8 cellular contexts compared by ENCODE assay signal in genomic region chr22:41380993-41381328, GRCh38. TPM values are rescaled to one million over a fixed set of nuclear protein-coding genes. Genes with fewer than 3 reads are reported as not detected.
DNase-seq lines count a peak whose midpoint lies in the region; ATAC-seq and TF ChIP-seq lines count a peak whose summit lies in the region.

No MANE protein-coding gene starts in this region.

- peaks cover 20% of the 10 kb centered on the region for H3K4me1 Mint-ChIP-seq in activated T-cell treated with anti-CD3 and anti-CD28 coated beads, Interleukin-2, amount 50 U/mL, for 24 hours (ENCODE audit: low read depth)
- peaks cover 37% of the 10 kb centered on the region for H3K4me1 Mint-ChIP-seq in dendritic cell treated with granulocyte-macrophage colony-stimulating factor and Interleukin-4, amounts not matched to agents 40 ng/mL and 50 ng/mL, for 4 days (ENCODE audit: low read depth)

- H3K4me2 ChIP-seq in mesendoderm (ENCODE audit: low read length) = peak overlapping the region; percentile 88

- H3K4ac ChIP-seq in mesendoderm (ENCODE audit: low read depth, low read length) = no peak overlapping the region

- H4K5ac ChIP-seq in mesendoderm (ENCODE audit: low read length) = no peak overlapping the region

- no peaks in the 10 kb centered on the region for H3K36me3 Mint-ChIP-seq in activated T-cell treated with anti-CD3 and anti-CD28 coated beads, Interleukin-2, amount 50 U/mL, for 24 hours (ENCODE audit: low read depth)
- H3K36me3 Mint-ChIP-seq in dendritic cell treated with granulocyte-macrophage colony-stimulating factor and Interleukin-4, amounts not matched to agents 40 ng/mL and 50 ng/mL, for 4 days (ENCODE audit: low read depth) = peaks cover 6% of the 10 kb centered on the region

- ATAC-seq in HG02759 (IDR thresholded peaks at IDR 0.05; ENCODE audit: unreplicated experiment) (peak; percentile 14), upper lobe of right lung (peak; percentile 70)

- no peak overlapping the region for H2AK5ac ChIP-seq in mesendoderm (ENCODE audit: low read length)

- H3K9ac ChIP-seq in mesendoderm (ENCODE audit: low read length) = peak overlapping the region; percentile 75

- H3K56ac ChIP-seq in mesendoderm (ENCODE audit: low read length) = peak overlapping the region; percentile 87

- WGBS in mesendoderm (ENCODE audit: extremely low coverage, insufficient coverage, low lambda C conversion rate) = no CpG with 5 or more reads among the region's 22 CpGs

- H2BK15ac ChIP-seq in mesendoderm (replicated peaks; ENCODE audit: low read depth) = no peak overlapping the region

- peak overlapping the region; percentile 83 for H3K4me3 Mint-ChIP-seq in activated T-cell treated with anti-CD3 and anti-CD28 coated beads, Interleukin-2, amount 50 U/mL, for 24 hours
- H3K4me3 Mint-ChIP-seq in dendritic cell treated with granulocyte-macrophage colony-stimulating factor and Interleukin-4, amounts not matched to agents 40 ng/mL and 50 ng/mL, for 4 days = peak overlapping the region; percentile 91

- H3K9me3 ChIP-seq in upper lobe of right lung = no peaks in the 10 kb centered on the region

- H3K27ac ChIP-seq in mesendoderm (ENCODE audit: low read depth, low read length) (no peak overlapping the region), upper lobe of right lung (peak overlapping the region; percentile 99)

- no peak for DNase-seq in activated T-cell treated with anti-CD3 and anti-CD28 coated beads, Interleukin-2, amount 50 U/mL, for 24 hours
- DNase-seq in activated T-cell treated with anti-CD3 and anti-CD28 coated beads, Interleukin-2, amount 50 U/mL, for 48 hours = no peak
- DNase-seq in NCI-H748 treated with DMSO at 0.1 percent for 48 hours (lab: John Stamatoyannopoulos, UW) = peak; percentile 61
- DNase-seq in mesendoderm = no peak
- no peak for DNase-seq in upper lobe of right lung
- no peak for DNase-seq in SHP77 treated with DMSO at 0.1 percent for 48 hours (lab: John Stamatoyannopoulos, UW)

- H3K27me3 ChIP-seq in mesendoderm (ENCODE audit: insufficient read depth, low read length, poor library complexity) = no peaks in the 10 kb centered on the region
- no peaks in the 10 kb centered on the region for H3K27me3 ChIP-seq in upper lobe of right lung

- no peaks in the 10 kb centered on the region for H3K79me2 ChIP-seq in mesendoderm (ENCODE audit: control insufficient read depth, insufficient read depth, low read length)

- no peak overlapping the region for H2BK120ac ChIP-seq in mesendoderm (ENCODE audit: low read depth, low read length)

- H3K79me1 ChIP-seq in mesendoderm (ENCODE audit: low read length) = no peaks in the 10 kb centered on the region

- no peak for TF ChIP-seq CTCF in upper lobe of right lung (IDR thresholded peaks at IDR 0.05)

- no peak overlapping the region for H2BK5ac ChIP-seq in mesendoderm (ENCODE audit: low read length)

- intact Hi-C loops in dendritic cell treated with granulocyte-macrophage colony-stimulating factor and Interleukin-4, amounts not matched to agents 40 ng/mL and 50 ng/mL, for 4 days (cut with micrococcal nuclease) = loop anchor here (5.0 kb wide), 1 partner anchor 94 kb away; the partner anchor contains the start of gene RANGAP1
- intact Hi-C loops in upper lobe of right lung (cut with DNase I) = no loop called here

- H3K4me3 ChIP-seq in mesendoderm (ENCODE audit: low read length) (peak overlapping the region; percentile 22), upper lobe of right lung (peak overlapping the region; percentile 88)

- H3K27me3 Mint-ChIP-seq in activated T-cell treated with anti-CD3 and anti-CD28 coated beads, Interleukin-2, amount 50 U/mL, for 24 hours = no peaks in the 10 kb centered on the region
- H3K27me3 Mint-ChIP-seq in dendritic cell treated with granulocyte-macrophage colony-stimulating factor and Interleukin-4, amounts not matched to agents 40 ng/mL and 50 ng/mL, for 4 days = peaks cover 7% of the 10 kb centered on the region

- no peaks in the 10 kb centered on the region for H3K36me3 ChIP-seq in mesendoderm (ENCODE audit: control insufficient read depth, insufficient read depth, low read length)
- H3K36me3 ChIP-seq in upper lobe of right lung = no peaks in the 10 kb centered on the region

- H4K8ac ChIP-seq in mesendoderm (ENCODE audit: low read depth, low read length) = no peak overlapping the region

- no peak overlapping the region for H3K18ac ChIP-seq in mesendoderm (ENCODE audit: low read length)

- peak overlapping the region; percentile 99 for H3K27ac Mint-ChIP-seq in activated T-cell treated with anti-CD3 and anti-CD28 coated beads, Interleukin-2, amount 50 U/mL, for 24 hours
- peak overlapping the region; percentile 98 for H3K27ac Mint-ChIP-seq in dendritic cell treated with granulocyte-macrophage colony-stimulating factor and Interleukin-4, amounts not matched to agents 40 ng/mL and 50 ng/mL, for 4 days

- H3K9me3 Mint-ChIP-seq in activated T-cell treated with anti-CD3 and anti-CD28 coated beads, Interleukin-2, amount 50 U/mL, for 24 hours = no peaks in the 10 kb centered on the region
- H3K9me3 Mint-ChIP-seq in dendritic cell treated with granulocyte-macrophage colony-stimulating factor and Interleukin-4, amounts not matched to agents 40 ng/mL and 50 ng/mL, for 4 days = no peaks in the 10 kb centered on the region

- H3K23ac ChIP-seq in mesendoderm (ENCODE audit: low read length) = no peak overlapping the region

- H3K4me1 ChIP-seq in mesendoderm (ENCODE audit: control insufficient read depth, low read depth, low read length) = peaks cover 2% of the 10 kb centered on the region
- peaks cover 14% of the 10 kb centered on the region for H3K4me1 ChIP-seq in upper lobe of right lung

RNA-seq across cellular contexts. Expression of gene TEF, which starts 0.8 kb away (rescaled TPM):
- polyA plus RNA-seq in mesendoderm (2013, experiment 1 of 2) = 1.4 TPM
- 1.2 TPM for polyA plus RNA-seq in mesendoderm (2013, experiment 2 of 2)
- 45.6 TPM for total RNA-seq in upper lobe of right lung
